15 cellular contexts compared by ENCODE assay signal in the genomic region with DNA sequence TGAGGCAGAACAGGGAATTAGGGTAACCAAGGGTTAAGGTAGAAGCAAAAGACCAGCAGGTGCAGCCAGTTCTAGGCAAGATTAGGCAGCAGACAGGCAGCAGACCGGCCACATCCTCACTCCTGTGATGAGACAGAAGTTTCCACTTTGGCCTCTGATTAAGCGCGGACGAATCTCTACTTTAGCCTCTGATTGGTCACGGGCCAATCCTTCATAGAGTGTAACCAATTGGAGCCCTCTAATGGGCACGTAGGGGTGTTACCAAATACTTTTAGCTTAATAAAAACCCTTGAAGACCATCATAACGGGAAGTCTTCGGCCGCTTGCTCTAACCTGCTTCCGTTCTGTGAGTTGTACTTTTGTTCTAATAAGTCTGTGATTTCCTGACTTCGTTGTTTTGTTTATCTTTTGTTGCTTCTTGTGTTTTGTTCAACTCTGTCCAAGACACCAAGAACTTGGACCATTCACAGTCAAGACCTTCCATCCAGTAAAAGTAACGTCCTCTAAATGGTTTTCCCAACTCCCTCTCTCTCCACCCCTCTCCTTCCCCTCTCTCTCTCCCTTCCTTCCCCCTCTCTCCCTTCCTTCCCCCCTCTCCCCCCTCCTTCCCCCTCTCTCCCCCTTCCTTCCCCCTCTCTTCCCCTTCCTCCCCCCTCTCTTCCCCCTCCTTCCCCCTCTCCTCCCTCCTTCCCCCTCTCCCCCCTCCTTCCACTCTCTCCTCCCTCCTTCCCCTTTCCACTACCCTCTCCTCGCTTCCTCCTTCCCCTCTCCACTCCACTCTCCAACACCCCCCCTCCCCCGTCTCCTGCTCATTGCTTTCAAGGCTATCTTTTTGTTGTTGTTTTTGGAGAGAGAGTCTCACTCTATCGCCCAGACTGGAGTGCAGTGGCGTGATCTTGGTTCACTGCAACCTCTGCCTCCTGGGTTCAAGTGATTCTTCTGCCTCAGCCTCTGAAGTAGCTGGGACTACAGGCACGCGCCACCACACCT.
"Had no signal": no experiment of that assay in that cellular context is flagged by ENCODE, and none has a peak within 500 bp of the region (broad histone marks: within the 10 kb centered on the region; RNA-seq: fewer than 3 reads in every experiment).

No MANE protein-coding gene starts in this region.

- H3K27me3 Mint-ChIP-seq: activated naive CD8-positive, alpha-beta T cell treated with anti-CD3 and anti-CD28 coated beads for 36 hours had no signal

- H3K4me1 ChIP-seq: neural progenitor cell, transverse colon had no signal

- H3K36me3 Mint-ChIP-seq: activated naive CD8-positive, alpha-beta T cell treated with anti-CD3 and anti-CD28 coated beads for 36 hours; neural progenitor cell; stimulated activated effector memory CD8-positive, alpha-beta T cell treated with anti-CD3 and anti-CD28 coated beads, Interleukin-12 subunit alpha, Interleukin-12 subunit beta, amount 100 ng/mL, for 72 hours had no signal

- H2AFZ ChIP-seq: hepatocyte, neural progenitor cell had no signal

- H3K79me2 ChIP-seq: hepatocyte had no signal

- H3K4me3 ChIP-seq: hepatocyte, neural progenitor cell, skin epidermis, transverse colon had no signal

- H3K27ac ChIP-seq: brain microvascular endothelial cell, hepatocyte, neural progenitor cell, skin epidermis, transverse colon had no signal

- H3K27ac Mint-ChIP-seq: activated naive CD8-positive, alpha-beta T cell treated with anti-CD3 and anti-CD28 coated beads for 36 hours; neural progenitor cell; stimulated activated effector memory CD8-positive, alpha-beta T cell treated with anti-CD3 and anti-CD28 coated beads, Interleukin-12 subunit alpha, Interleukin-12 subunit beta, amount 100 ng/mL, for 72 hours had no signal

- H3K9ac ChIP-seq: neural progenitor cell had no signal

- H3K9me3 ChIP-seq: transverse colon had no signal

- H3K4me2 ChIP-seq: hepatocyte, neural progenitor cell had no signal

- ATAC-seq: activated CD4-positive, CD25-positive, alpha-beta regulatory T cell treated with anti-CD3 and anti-CD28 coated beads, Interleukin-2, amount 50 U/mL, for 24 hours; activated T-cell treated with anti-CD3 and anti-CD28 coated beads, Interleukin-2, amount 50 U/mL, for 4 hours; left ventricle myocardium superior; stimulated activated effector memory CD8-positive, alpha-beta T cell treated with anti-CD3 and anti-CD28 coated beads, Interleukin-12 subunit alpha, Interleukin-12 subunit beta, amount 100 ng/mL, for 72 hours had no signal

- H3K27me3 ChIP-seq: brain microvascular endothelial cell, hepatocyte, neural progenitor cell, transverse colon had no signal

- H3K36me3 ChIP-seq: brain microvascular endothelial cell, neural progenitor cell, transverse colon had no signal

- H3K9me3 Mint-ChIP-seq: activated naive CD8-positive, alpha-beta T cell treated with anti-CD3 and anti-CD28 coated beads for 36 hours; activated T-cell treated with anti-CD3 and anti-CD28 coated beads, Interleukin-2, amount 50 U/mL, for 4 hours; neural progenitor cell; stimulated activated effector memory CD8-positive, alpha-beta T cell treated with anti-CD3 and anti-CD28 coated beads, Interleukin-12 subunit alpha, Interleukin-12 subunit beta, amount 100 ng/mL, for 72 hours had no signal

- H3K4me1 Mint-ChIP-seq: neural progenitor cell had no signal

- H3K4me3 Mint-ChIP-seq: activated naive CD8-positive, alpha-beta T cell treated with anti-CD3 and anti-CD28 coated beads for 36 hours; activated T-cell treated with anti-CD3 and anti-CD28 coated beads, Interleukin-2, amount 50 U/mL, for 4 hours; neural progenitor cell; stimulated activated effector memory CD8-positive, alpha-beta T cell treated with anti-CD3 and anti-CD28 coated beads, Interleukin-12 subunit alpha, Interleukin-12 subunit beta, amount 100 ng/mL, for 72 hours had no signal

- DNase-seq: activated CD4-positive, alpha-beta T cell treated with anti-CD3 and anti-CD28 coated beads, Interleukin-2, amount 50 U/mL, for 4 hours; activated gamma-delta T cell; activated naive CD8-positive, alpha-beta T cell treated with anti-CD3 and anti-CD28 coated beads for 36 hours; activated T-cell treated with anti-CD3 and anti-CD28 coated beads, Interleukin-2, amount 50 U/mL, for 4 hours; brain microvascular endothelial cell; cerebellar nuclear complex; left ventricle myocardium superior; retina; T-helper 2 cell; transverse colon had no signal
